In genomic region chr5:6435356-6435755, GRCh38 we compare ENCODE assay signal across 9 cellular contexts. TPM values are rescaled to one million over a fixed set of nuclear protein-coding genes. Genes with fewer than 3 reads are reported as not detected.
DNase-seq lines count a peak whose midpoint lies in the region; ATAC-seq and TF ChIP-seq lines count a peak whose summit lies in the region.
"Had no signal": no experiment of that assay in that cellular context is flagged by ENCODE, and none has a peak within 500 bp of the region (broad histone marks: within the 10 kb centered on the region; RNA-seq: fewer than 3 reads in every experiment).

No MANE protein-coding gene starts in this region.

- no peaks in the 10 kb centered on the region for H3K36me3 ChIP-seq in vagina

- no peaks in the 10 kb centered on the region for H3K27me3 ChIP-seq in vagina

- H3K27ac ChIP-seq in vagina, result no peak overlapping the region

- no peaks in the 10 kb centered on the region for H3K9me3 ChIP-seq in vagina

- DNase-seq in stimulated activated naive CD8-positive, alpha-beta T cell treated with anti-CD3 and anti-CD28 coated beads, Interleukin-15, Interleukin-2, amounts not matched to agents 100 U/mL and 50 U/mL, for 24 hours, result peak; percentile 11
- DNase-seq in stimulated activated naive CD8-positive, alpha-beta T cell treated with anti-CD3 and anti-CD28 coated beads, Interleukin-15, amount 100 ng/mL, for 72 hours, result no peak
- peak; percentile 65 for DNase-seq in NCI-H69 (lab: John Stamatoyannopoulos, UW)
- peak; percentile 14 for DNase-seq in fibroblast of villous mesenchyme (ENCODE audit: low read depth)
- DNase-seq in vagina (ENCODE audit: extremely low spot score in 2 of 2), result peak; percentile 49 to 55
- DNase-seq in activated CD4-positive, CD25-positive, alpha-beta regulatory T cell (lab: John Stamatoyannopoulos, UW), result no peak
- DNase-seq in NCI-H2171 (lab: John Stamatoyannopoulos, UW), result no peak
- DNase-seq in central memory CD4-positive, alpha-beta T cell, result no peak
- DNase-seq: activated naive CD4-positive, alpha-beta T cell had no signal

- no peak for ATAC-seq in stimulated activated naive CD8-positive, alpha-beta T cell treated with anti-CD3 and anti-CD28 coated beads, Interleukin-15, Interleukin-2, amounts not matched to agents 100 U/mL and 50 U/mL, for 24 hours
- ATAC-seq in stimulated activated naive CD8-positive, alpha-beta T cell treated with anti-CD3 and anti-CD28 coated beads, Interleukin-15, amount 100 ng/mL, for 72 hours, result no peak

- intact Hi-C loops in vagina (cut with DNase I), result no loop called here

- H3K4me3 ChIP-seq in fibroblast of villous mesenchyme (ENCODE audit: low read depth, low read length) (no peak overlapping the region), vagina (no peak overlapping the region)

- peaks cover 53% of the 10 kb centered on the region for H3K27me3 Mint-ChIP-seq in stimulated activated naive CD8-positive, alpha-beta T cell treated with anti-CD3 and anti-CD28 coated beads, Interleukin-15, amount 100 ng/mL, for 72 hours

- TF ChIP-seq POLR2A in vagina (IDR thresholded peaks at IDR 0.05), result no peak

- H3K9me3 Mint-ChIP-seq in stimulated activated naive CD8-positive, alpha-beta T cell treated with anti-CD3 and anti-CD28 coated beads, Interleukin-15, amount 100 ng/mL, for 72 hours, result peaks cover 0 to 4% of the 10 kb centered on the region in 2 donors

- H3K4me1 ChIP-seq in vagina, result no peaks in the 10 kb centered on the region

- peak; percentile 54 for TF ChIP-seq CTCF in fibroblast of villous mesenchyme (IDR thresholded peaks at IDR 0.05; ENCODE audit: insufficient read depth, low read depth, low read length)
- no peak for TF ChIP-seq CTCF in vagina (IDR thresholded peaks at IDR 0.05)

- peak overlapping the region in 1 of 2 donors; percentile 42 for H3K27ac Mint-ChIP-seq in stimulated activated naive CD8-positive, alpha-beta T cell treated with anti-CD3 and anti-CD28 coated beads, Interleukin-15, amount 100 ng/mL, for 72 hours

- H3K4me3 Mint-ChIP-seq in stimulated activated naive CD8-positive, alpha-beta T cell treated with anti-CD3 and anti-CD28 coated beads, Interleukin-15, amount 100 ng/mL, for 72 hours, result no peak overlapping the region

- H3K4me1 Mint-ChIP-seq in stimulated activated naive CD8-positive, alpha-beta T cell treated with anti-CD3 and anti-CD28 coated beads, Interleukin-15, amount 100 ng/mL, for 72 hours, result no peaks in the 10 kb centered on the region

RNA-seq across cellular contexts. Expression of gene UBE2QL1, which starts 13.3 kb away (rescaled TPM):
- not detected in 2 replicates for total RNA-seq in fibroblast of villous mesenchyme
- total RNA-seq in vagina, result 2.5 TPM

RNA-seq across cellular contexts. Expression of gene MED10, which starts 57.0 kb away (rescaled TPM):
- total RNA-seq in fibroblast of villous mesenchyme, result 8.6 and 9.3 TPM in 2 replicates
- total RNA-seq in vagina, result 32.7 TPM

Comparison
In these comparisons a context has a peak if more than half of its experiments do, and no peak if none do; other contexts are left out.
1. DNase-seq: peak in stimulated activated naive CD8-positive, alpha-beta T cell treated with anti-CD3 and anti-CD28 coated beads, Interleukin-15, Interleukin-2, amounts not matched to agents 100 U/mL and 50 U/mL, for 24 hours (single experiment), NCI-H69 (single experiment), fibroblast of villous mesenchyme (single experiment) and vagina (2 of 2); none in stimulated activated naive CD8-positive, alpha-beta T cell treated with anti-CD3 and anti-CD28 coated beads, Interleukin-15, amount 100 ng/mL, for 72 hours (0 of 2), activated CD4-positive, CD25-positive, alpha-beta regulatory T cell (0 of 4), NCI-H2171 (single experiment) and central memory CD4-positive, alpha-beta T cell (single experiment).